Comparison of ENCODE assay signal across 1 cellular context in genomic region chr1:111813440-111814304, GRCh38.
TF ChIP-seq lines count a peak whose summit lies in the region.

No MANE protein-coding gene starts in this region.

TF ChIP-seq in GM12878, 131 proteins besides CTCF, POLR2A, EP300 and RAD21:
- TF ChIP-seq SIN3A (IDR thresholded peaks at IDR 0.05; ENCODE audit: low read depth, low read length) (no peak), SMARCA5 (IDR thresholded peaks at IDR 0.05) (no peak), RB1 (IDR thresholded peaks at IDR 0.05; ENCODE audit: borderline replicate concordance) (no peak), IRF3 (IDR thresholded peaks at IDR 0.05) (no peak), ATF3 (IDR thresholded peaks at IDR 0.05; ENCODE audit: borderline replicate concordance, extremely low read depth, low read depth, low read length) (no peak), GATAD2B (conservative IDR thresholded peaks at IDR 0.05; ENCODE audit: low read depth) (no peak), POLR2AphosphoS5 (IDR thresholded peaks at IDR 0.05; ENCODE audit: low read length) (no peak), ZBTB11 (CRISPR knock-in tag; IDR thresholded peaks at IDR 0.05) (no peak), FOS (IDR thresholded peaks at IDR 0.05; ENCODE audit: borderline replicate concordance, extremely low read depth, insufficient read length) (no peak), HSF1 (IDR thresholded peaks at IDR 0.05; ENCODE audit: low read depth, low read length) (no peak), JUNB (IDR thresholded peaks at IDR 0.05) (no peak), STAT1 (conservative IDR thresholded peaks at IDR 0.05) (no peak), YY1 (IDR thresholded peaks at IDR 0.05; ENCODE audit: low read depth, low read length) (no peak), DPF2 (IDR thresholded peaks at IDR 0.05) (no peak), RELB (IDR thresholded peaks at IDR 0.05; ENCODE audit: low read depth) (no peak), HDAC2 (IDR thresholded peaks at IDR 0.05) (no peak), RELA (IDR thresholded peaks at IDR 0.05; ENCODE audit: borderline replicate concordance, partially characterized antibody) (no peak), PRDM15 (CRISPR knock-in tag; IDR thresholded peaks at IDR 0.05) (no peak), ATF2 (IDR thresholded peaks at IDR 0.05; ENCODE audit: low read length) (no peak), KLF5 (IDR thresholded peaks at IDR 0.05; ENCODE audit: partially characterized antibody) (no peak)
TF ChIP-seq in GM12878: peak in this region for 0.
